In genomic region chr18:79965119-79965902, GRCh38 we compare ENCODE assay signal across 8 cellular contexts. TPM values are rescaled to one million over a fixed set of nuclear protein-coding genes. Genes with fewer than 3 reads are reported as not detected.
DNase-seq lines count a peak whose midpoint lies in the region; ATAC-seq and TF ChIP-seq lines count a peak whose summit lies in the region.

No MANE protein-coding gene starts in this region.

- ATAC-seq in GM21529 (IDR thresholded peaks at IDR 0.05; ENCODE audit: unreplicated experiment) = peak; percentile 36
- peak; percentile 21 for ATAC-seq in effector memory CD8-positive, alpha-beta T cell (replicated peaks)
- peak; percentile 28 to 60 for ATAC-seq in upper lobe of left lung (ENCODE audit: low FRiP score in 2 of 2)
- no peak for ATAC-seq in GM19463 (IDR thresholded peaks at IDR 0.05; ENCODE audit: unreplicated experiment)
- ATAC-seq in GM21423 (IDR thresholded peaks at IDR 0.05; ENCODE audit: unreplicated experiment) = no peak

- H2BK5ac ChIP-seq in mesenchymal stem cell (ENCODE audit: low read depth, low read length, poor library complexity, severe bottlenecking) = peak overlapping the region; percentile 46

- H2BK12ac ChIP-seq in mesenchymal stem cell (ENCODE audit: low read length in 2 of 2) = peak overlapping the region; percentile 83 to 88

- peak overlapping the region; percentile 98 for H4K91ac ChIP-seq in mesenchymal stem cell (ENCODE audit: low read length)

- H3K4me2 ChIP-seq in mesenchymal stem cell (ENCODE audit: low read length, poor library complexity, severe bottlenecking) = peak overlapping the region; percentile 88

- no peaks in the 10 kb centered on the region for H3K9me3 Mint-ChIP-seq in effector memory CD8-positive, alpha-beta T cell

- H3K36me3 Mint-ChIP-seq in effector memory CD8-positive, alpha-beta T cell (ENCODE audit: insufficient read depth) = peaks cover 12% of the 10 kb centered on the region

- H3K79me1 ChIP-seq in mesenchymal stem cell (replicated peaks; ENCODE audit: low read length, poor library complexity, severe bottlenecking) = peaks cover 12% of the 10 kb centered on the region

- H3K4me3 ChIP-seq in SJSA1 (peak overlapping the region; percentile 55), mesenchymal stem cell (ENCODE audit: insufficient read depth in 1 of 2, low read depth in 1 of 2, low read length in 2 of 2) (peak overlapping the region; percentile 71 to 75), upper lobe of left lung (peak overlapping the region; percentile 40 to 78 (median 65))

- peaks cover 57% of the 10 kb centered on the region for H3K4me1 ChIP-seq in SJSA1 (replicated peaks)
- H3K4me1 ChIP-seq in mesenchymal stem cell (ENCODE audit: control insufficient read depth, insufficient read depth, low read depth, low read length) = peaks cover 19% of the 10 kb centered on the region
- H3K4me1 ChIP-seq in upper lobe of left lung = peaks cover 17 to 54% (median 34%) of the 10 kb centered on the region in 4 donors

- TF ChIP-seq POLR2A in upper lobe of left lung (IDR thresholded peaks at IDR 0.05) = peak in 2 of 4 donors; percentile 9 to 14

- TF ChIP-seq CTCF in C4-2B (conservative IDR thresholded peaks at IDR 0.05) = no peak
- TF ChIP-seq CTCF in upper lobe of left lung (IDR thresholded peaks at IDR 0.05) = no peak

- peak overlapping the region; percentile 95 for H4K8ac ChIP-seq in mesenchymal stem cell (ENCODE audit: low read length)

- 3% methylated on average over 11 of the region's 24 CpGs for WGBS in mesenchymal stem cell
- 10 to 12% methylated on average over 19 to 22 of the region's 24 CpGs for WGBS in upper lobe of left lung, 2 donors

- H3K27me3 ChIP-seq in SJSA1 (replicated peaks) = no peaks in the 10 kb centered on the region
- H3K27me3 ChIP-seq in mesenchymal stem cell (ENCODE audit: control insufficient read depth in 1 of 2, insufficient read depth in 1 of 2, low read length in 2 of 2) = no peaks in the 10 kb centered on the region
- H3K27me3 ChIP-seq in upper lobe of left lung = no peaks in the 10 kb centered on the region

- H3K27ac ChIP-seq in C4-2B (peak overlapping the region; percentile 94), SJSA1 (peak overlapping the region; percentile 96), mesenchymal stem cell (ENCODE audit: low read length, poor library complexity, severe bottlenecking) (peak overlapping the region; percentile 91), upper lobe of left lung (peak overlapping the region; percentile 84 to 91 (median 90))

- H3K36me3 ChIP-seq in SJSA1 (peaks cover 17% of the 10 kb centered on the region), mesenchymal stem cell (ENCODE audit: control insufficient read depth in 1 of 2, insufficient read depth in 2 of 2, low read depth in 1 of 2, low read length in 2 of 2) (peaks cover 13 to 23% of the 10 kb centered on the region in 2 experiments), upper lobe of left lung (peaks cover 0 to 15% (median 2%) of the 10 kb centered on the region in 4 donors)

- peak overlapping the region; percentile 99 for H2BK15ac ChIP-seq in mesenchymal stem cell (ENCODE audit: low read depth, poor library complexity, severe bottlenecking)

- H3K18ac ChIP-seq in mesenchymal stem cell (ENCODE audit: low read depth in 1 of 2, low read length in 2 of 2) = peak overlapping the region; percentile 70 to 94

- no peak overlapping the region for H2AFZ ChIP-seq in mesenchymal stem cell (ENCODE audit: low read depth, low read length)

- H3K9me3 ChIP-seq in SJSA1 (replicated peaks) (no peaks in the 10 kb centered on the region), mesenchymal stem cell (ENCODE audit: control insufficient read depth, low read length) (no peaks in the 10 kb centered on the region), upper lobe of left lung (no peaks in the 10 kb centered on the region)

- H3K4ac ChIP-seq in mesenchymal stem cell (ENCODE audit: low read depth in 1 of 2, low read length in 2 of 2) = peak overlapping the region; percentile 85 to 90

- peak overlapping the region; percentile 69 to 79 for H3K4me3 Mint-ChIP-seq in effector memory CD8-positive, alpha-beta T cell

- DNase-seq in SJSA1 (ENCODE audit: low read depth in 1 of 2, low spot score in 2 of 2) (peak; percentile 83 to 88), mesenchymal stem cell (peak; percentile 94), upper lobe of left lung (peak; percentile 67 to 82)
- DNase-seq in effector memory CD8-positive, alpha-beta T cell = no peak

- peak overlapping the region; percentile 81 for H3K9ac ChIP-seq in mesenchymal stem cell (ENCODE audit: low read length)

- peak overlapping the region; percentile 100 for H2BK120ac ChIP-seq in mesenchymal stem cell (ENCODE audit: low read depth, low read length)

- peaks cover 22 to 24% of the 10 kb centered on the region in 2 donors for H3K4me1 Mint-ChIP-seq in effector memory CD8-positive, alpha-beta T cell (ENCODE audit: low read depth in 2 of 2)

- peak overlapping the region in 1 of 2 experiments; percentile 49 for H3K23ac ChIP-seq in mesenchymal stem cell (ENCODE audit: low read length in 2 of 2)

- peak overlapping the region; percentile 6 to 29 for H3K27ac Mint-ChIP-seq in effector memory CD8-positive, alpha-beta T cell

- H2AK5ac ChIP-seq in mesenchymal stem cell (ENCODE audit: low read length, severe bottlenecking) = peak overlapping the region; percentile 83

- peaks cover 0 to 9% of the 10 kb centered on the region in 2 donors for H3K27me3 Mint-ChIP-seq in effector memory CD8-positive, alpha-beta T cell

- H3K14ac ChIP-seq in mesenchymal stem cell (ENCODE audit: low read length in 2 of 2) = peak overlapping the region; percentile 19 to 82

- TF ChIP-seq EP300 in upper lobe of left lung (IDR thresholded peaks at IDR 0.05) = peak in 1 of 4 donors; percentile 5

RNA-seq across cellular contexts. Expression of gene HSBP1L1, which starts 0.9 kb away (rescaled TPM):
- total RNA-seq in SJSA1 (2014; rRNA removed; shearing (Covaris generic)) = 18.1 and 45.0 TPM in 2 replicates
- 34.5 TPM for polyA plus RNA-seq in mesenchymal stem cell (2013, experiment 1 of 2)
- polyA plus RNA-seq in mesenchymal stem cell (2013, experiment 2 of 2) = 31.5 TPM
- 10 to 100 TPM; 32.1 to 80.7 (median 43.8) TPM for total RNA-seq in upper lobe of left lung

RNA-seq across cellular contexts. Expression of gene SLC66A2, which starts 13.9 kb away (rescaled TPM):
- 37.7 and 41.2 TPM in 2 replicates for total RNA-seq in SJSA1 (2014; rRNA removed; shearing (Covaris generic))
- 16.2 TPM for polyA plus RNA-seq in mesenchymal stem cell (2013, experiment 1 of 2)
- polyA plus RNA-seq in mesenchymal stem cell (2013, experiment 2 of 2) = 16.1 TPM
- 10 to 100 TPM; 37.6 to 90.7 (median 66.5) TPM for total RNA-seq in upper lobe of left lung

RNA-seq across cellular contexts. Expression of gene TXNL4A, which starts 23.1 kb away (rescaled TPM):
- total RNA-seq in SJSA1 (2014; rRNA removed; shearing (Covaris generic)) = 97.6 and 190 TPM in 2 replicates
- polyA plus RNA-seq in mesenchymal stem cell (2013, experiment 1 of 2) = 117 TPM
- 121 TPM for polyA plus RNA-seq in mesenchymal stem cell (2013, experiment 2 of 2)
- total RNA-seq in upper lobe of left lung = 100 to 1,000 TPM in 1 of 6 donors, 10 to 100 TPM in 5; 11.5 to 101 (median 27.8) TPM

Comparison
In these comparisons a context has a peak if more than half of its experiments do, and no peak if none do; other contexts are left out.
1. ATAC-seq: peak in GM21529 (single experiment), effector memory CD8-positive, alpha-beta T cell (single experiment) and upper lobe of left lung (2 of 2); none in GM19463 (single experiment) and GM21423 (single experiment).
2. DNase-seq: peak in SJSA1 (2 of 2), mesenchymal stem cell (single experiment) and upper lobe of left lung (2 of 2); none in effector memory CD8-positive, alpha-beta T cell (0 of 3).
3. Peak in every context shown above with its lines, with median percentiles within 50 percentile points of each other: H3K27ac ChIP-seq and H3K4me3 ChIP-seq.